In the genomic region with DNA sequence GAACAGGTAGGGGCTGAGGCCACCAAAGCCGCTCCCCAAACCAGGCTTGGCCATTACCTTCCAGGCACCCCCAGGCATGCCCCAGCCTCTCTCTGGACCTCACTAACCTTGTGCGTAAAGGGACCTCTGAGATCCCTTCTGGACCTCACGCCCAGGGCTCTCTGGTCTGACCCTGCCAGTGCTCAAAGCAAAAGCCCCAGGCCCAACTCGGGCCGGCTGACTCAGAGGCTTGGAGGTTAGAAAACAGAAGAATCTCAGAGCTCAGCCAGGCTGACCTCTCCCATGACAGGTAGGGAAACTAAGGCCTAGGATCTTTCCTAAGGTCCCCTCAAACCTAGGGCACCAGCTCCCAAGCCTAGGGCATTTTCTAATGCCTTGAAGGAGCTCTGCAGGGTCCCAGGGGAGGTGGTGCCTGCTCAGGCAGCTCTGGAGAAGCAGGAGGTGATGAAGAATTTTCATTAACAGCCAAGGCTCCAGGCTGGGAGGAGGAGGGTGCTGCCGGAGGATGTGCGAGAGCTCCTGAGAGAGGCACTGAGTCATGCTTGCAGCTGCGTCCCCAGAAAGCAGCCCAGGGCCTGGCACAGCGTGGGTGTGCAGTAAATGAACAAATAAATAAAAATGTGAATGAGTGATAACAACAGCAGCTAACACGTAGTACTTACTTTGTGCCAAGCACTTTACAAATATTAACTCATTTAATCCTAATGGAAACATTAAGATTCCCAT, we compare ENCODE assay signal across 8 cellular contexts. TPM values are rescaled to one million over a fixed set of nuclear protein-coding genes. Genes with fewer than 3 reads are reported as not detected.
DNase-seq lines count a peak whose midpoint lies in the region; ATAC-seq lines count a peak whose summit lies in the region.

No MANE protein-coding gene starts in this region.

- no peak for DNase-seq in activated CD4-positive, CD25-positive, alpha-beta regulatory T cell treated with anti-CD3 and anti-CD28 coated beads, Interleukin-2, amount 50 U/mL, for 72 hours
- peak; percentile 27 for DNase-seq in activated T-helper 9 cell treated with anti-CD3 and anti-CD28 coated beads, Interleukin-2, amount 50 U/mL, for 16 hours (ENCODE audit: low read depth)
- DNase-seq in left cardiac atrium (peak; percentile 85), NCI-H1417 treated with DMSO at 0.1 percent for 48 hours (lab: John Stamatoyannopoulos, UW) (no peak)
- peak; percentile 75 for DNase-seq in stimulated activated CD4-positive, alpha-beta T cell treated with anti-CD3 and anti-CD28 coated beads, Interleukin-1b, Interleukin-23, amount 100 ng/mL, for 48 hours

- peak; percentile 75 to 83 for ATAC-seq in activated CD4-positive, CD25-positive, alpha-beta regulatory T cell treated with anti-CD3 and anti-CD28 coated beads, Interleukin-2, amount 50 U/mL, for 24 hours
- ATAC-seq in left cardiac atrium (peak; percentile 62 to 94), HG02798 (IDR thresholded peaks at IDR 0.05; ENCODE audit: poor library complexity, unreplicated experiment) (no peak), HG02763 (IDR thresholded peaks at IDR 0.05; ENCODE audit: unreplicated experiment) (no peak)

- intact Hi-C loops in left cardiac atrium (cut with DNase I) = loop anchor here (5.0 kb wide), 2 partner anchors 44 to 56 kb away; no protein-coding TSS in a partner anchor

RNA-seq across cellular contexts. Expression of a gene that starts 25.6 kb away (rescaled TPM):
- 10 to 100 TPM; 28.4 to 39.4 TPM for total RNA-seq in left cardiac atrium

Comparison
In these comparisons a context has a peak if more than half of its experiments do, and no peak if none do; other contexts are left out.
1. ATAC-seq: peak in activated CD4-positive, CD25-positive, alpha-beta regulatory T cell treated with anti-CD3 and anti-CD28 coated beads, Interleukin-2, amount 50 U/mL, for 24 hours (2 of 2) and left cardiac atrium (2 of 2); none in HG02798 (single experiment) and HG02763 (single experiment).
2. DNase-seq: peak in activated T-helper 9 cell treated with anti-CD3 and anti-CD28 coated beads, Interleukin-2, amount 50 U/mL, for 16 hours (single experiment), left cardiac atrium (single experiment) and stimulated activated CD4-positive, alpha-beta T cell treated with anti-CD3 and anti-CD28 coated beads, Interleukin-1b, Interleukin-23, amount 100 ng/mL, for 48 hours (single experiment); none in activated CD4-positive, CD25-positive, alpha-beta regulatory T cell treated with anti-CD3 and anti-CD28 coated beads, Interleukin-2, amount 50 U/mL, for 72 hours (single experiment) and NCI-H1417 treated with DMSO at 0.1 percent for 48 hours (single experiment).